ENCODE assay signal across 9 cellular contexts in genomic region chr4:55312491-55313101, GRCh38. TPM values are rescaled to one million over a fixed set of nuclear protein-coding genes. Genes with fewer than 3 reads are reported as not detected.
A peak's percentile ranks its signal among the peaks of the same experiment; 100 is the strongest.
DNase-seq lines count a peak whose midpoint lies in the region; TF ChIP-seq lines count a peak whose summit lies in the region.
"Had no signal": no experiment of that assay in that cellular context is flagged by ENCODE, and none has a peak within 500 bp of the region (broad histone marks: within the 10 kb centered on the region; RNA-seq: fewer than 3 reads in every experiment).

No MANE protein-coding gene starts in this region.

- in situ Hi-C loops in HAP-1 (cut with MboI; ENCODE audit: low sequenced_read_pairs): loop anchor here (25.0 kb wide), 1 partner anchor 1000 kb away; no protein-coding TSS in a partner anchor

- H3K4me3 ChIP-seq in HAP-1 (no peak overlapping the region), left ventricle myocardium inferior (no peak overlapping the region)
- H3K4me3 ChIP-seq: suprapubic skin had no signal

- H3K9me3 ChIP-seq in HAP-1 (no peaks in the 10 kb centered on the region), left ventricle myocardium inferior (replicated peaks) (no peaks in the 10 kb centered on the region)
- H3K9me3 ChIP-seq: suprapubic skin had no signal

- intact Hi-C loops in left ventricle myocardium inferior (cut with micrococcal nuclease): no loop called here

- DNase-seq in NCI-H748 (lab: John Stamatoyannopoulos, UW; ENCODE audit: unreplicated experiment) (peak; percentile 12), NCI-H748 treated with DMSO at 0.1 percent for 48 hours (lab: John Stamatoyannopoulos, UW) (no peak), HAP-1 (ENCODE audit: low spot score in 2 of 2) (peak; percentile 46 to 54), NCI-H510A treated with DMSO at 0.1 percent for 48 hours (lab: John Stamatoyannopoulos, UW) (peak; percentile 10), left ventricle myocardium inferior (no peak), GOT3 (lab: John Stamatoyannopoulos, UW) (no peak)
- DNase-seq in activated naive CD4-positive, alpha-beta T cell treated with Interleukin-2 at 50 U/mL for 16 hours: peak; percentile 32
- DNase-seq in stimulated activated CD4-positive, alpha-beta T cell treated with anti-CD3 and anti-CD28 coated beads, Interleukin-2, amount 100 ng/mL, for 24 hours: peak; percentile 18 to 38

- TF ChIP-seq CTCF in left ventricle myocardium inferior (IDR thresholded peaks at IDR 0.05; ENCODE audit: borderline replicate concordance): peak; percentile 79

- no peaks in the 10 kb centered on the region for H3K4me1 ChIP-seq in HAP-1
- H3K4me1 ChIP-seq in left ventricle myocardium inferior: no peaks in the 10 kb centered on the region

- peaks cover 16% of the 10 kb centered on the region for H3K27me3 ChIP-seq in HAP-1 (ENCODE audit: low read depth)
- H3K27me3 ChIP-seq in left ventricle myocardium inferior (ENCODE audit: low read depth): peaks cover 6% of the 10 kb centered on the region
- H3K27me3 ChIP-seq: suprapubic skin had no signal

- peak overlapping the region; percentile 47 for H3K27ac ChIP-seq in left ventricle myocardium inferior (replicated peaks)
- H3K27ac ChIP-seq: suprapubic skin had no signal

- no peaks in the 10 kb centered on the region for H3K36me3 ChIP-seq in HAP-1 (replicated peaks)
- no peaks in the 10 kb centered on the region for H3K36me3 ChIP-seq in left ventricle myocardium inferior
- H3K36me3 ChIP-seq: suprapubic skin had no signal

RNA-seq across cellular contexts. Expression of gene SRD5A3, which starts 33.4 kb away (rescaled TPM):
- 6.8 TPM for total RNA-seq in left ventricle myocardium inferior

Comparison
In these comparisons a context has a peak if more than half of its experiments do, and no peak if none do; other contexts are left out.
1. DNase-seq: peak in NCI-H748 (single experiment), HAP-1 (2 of 2), NCI-H510A treated with DMSO at 0.1 percent for 48 hours (single experiment), activated naive CD4-positive, alpha-beta T cell treated with Interleukin-2 at 50 U/mL for 16 hours (single experiment) and stimulated activated CD4-positive, alpha-beta T cell treated with anti-CD3 and anti-CD28 coated beads, Interleukin-2, amount 100 ng/mL, for 24 hours (2 of 2); none in NCI-H748 treated with DMSO at 0.1 percent for 48 hours (single experiment), left ventricle myocardium inferior (single experiment) and GOT3 (single experiment).